ENCODE assay signal across 27 cellular contexts in the genomic region with DNA sequence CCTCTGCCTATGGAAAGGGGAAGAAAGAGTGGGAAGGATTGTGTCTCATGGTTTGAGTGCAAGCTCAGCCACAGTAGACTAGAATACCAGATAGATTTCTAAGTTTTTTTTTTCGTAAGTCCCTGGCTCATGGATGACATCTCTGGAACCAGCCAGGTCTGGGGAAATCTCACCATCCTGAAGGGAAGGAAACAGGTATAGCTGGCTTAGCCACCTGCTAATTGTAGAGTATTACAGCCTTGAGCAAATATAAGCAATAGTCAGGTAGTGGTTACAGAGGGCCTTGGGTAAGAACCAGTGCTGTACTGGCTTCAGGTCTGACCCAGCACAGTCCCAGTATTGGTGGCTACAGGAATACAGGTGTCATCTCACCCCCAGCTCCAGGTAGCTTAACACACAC.
"Had no signal": no experiment of that assay in that cellular context is flagged by ENCODE, and none has a peak within 500 bp of the region (broad histone marks: within the 10 kb centered on the region; RNA-seq: fewer than 3 reads in every experiment).

No MANE protein-coding gene starts in this region.

- H3K4me1 Mint-ChIP-seq: immature natural killer cell; naive thymus-derived CD8-positive, alpha-beta T cell; nephron; neural crest cell; stimulated activated effector memory CD8-positive, alpha-beta T cell treated with anti-CD3 and anti-CD28 coated beads, Interleukin-12 subunit alpha, Interleukin-12 subunit beta, amount 100 ng/mL, for 72 hours had no signal

- H3K27me3 ChIP-seq: left lung, right atrium auricular region, right lobe of liver, suprapubic skin, tibial artery, upper lobe of left lung, vagina had no signal

- H3K27ac Mint-ChIP-seq: immature natural killer cell; naive thymus-derived CD8-positive, alpha-beta T cell; nephron; stimulated activated effector memory CD8-positive, alpha-beta T cell treated with anti-CD3 and anti-CD28 coated beads, Interleukin-12 subunit alpha, Interleukin-12 subunit beta, amount 100 ng/mL, for 72 hours; stimulated activated naive CD8-positive, alpha-beta T cell treated with anti-CD3 and anti-CD28 coated beads, Interleukin-15, Interleukin-2, amounts not matched to agents 100 ng/mL and 50 ng/mL, for 24 hours had no signal

- DNase-seq: hypothalamus; immature natural killer cell; kidney; left colon; left lung; lower lobe of right lung; mammary epithelial cell; mesenchymal stem cell; naive thymus-derived CD8-positive, alpha-beta T cell; nucleus accumbens; right lobe of liver; stimulated activated CD4-positive, alpha-beta T cell treated with anti-CD3 and anti-CD28 coated beads, Interleukin-12 subunit alpha, Interleukin-12 subunit beta, amount 100 ng/mL, for 4 hours; stimulated activated CD4-positive, alpha-beta T cell treated with anti-CD3 and anti-CD28 coated beads, Interleukin-15, amount 100 ng/mL, for 24 hours; stimulated activated CD4-positive, alpha-beta T cell treated with anti-CD3 and anti-CD28 coated beads, Interleukin-4, amount 100 ng/mL, for 24 hours; stimulated activated naive CD4-positive, alpha-beta T cell; tibial artery; upper lobe of left lung had no signal

- H3K36me3 Mint-ChIP-seq: naive thymus-derived CD8-positive, alpha-beta T cell; stimulated activated effector memory CD8-positive, alpha-beta T cell treated with anti-CD3 and anti-CD28 coated beads, Interleukin-12 subunit alpha, Interleukin-12 subunit beta, amount 100 ng/mL, for 72 hours had no signal

- H3K27ac ChIP-seq: left lung, lower lobe of right lung, parathyroid adenoma, right atrium auricular region, right lobe of liver, suprapubic skin, thoracic aorta, tibial artery, upper lobe of left lung, vagina had no signal

- H3K4me1 ChIP-seq: left lung, lower lobe of right lung, parathyroid adenoma, right atrium auricular region, right lobe of liver, suprapubic skin, tibial artery, upper lobe of left lung, vagina had no signal

- H3K9me3 ChIP-seq: lower lobe of right lung, right lobe of liver, suprapubic skin, thoracic aorta, upper lobe of left lung, vagina had no signal

- H3K27me3 Mint-ChIP-seq: naive thymus-derived CD8-positive, alpha-beta T cell; stimulated activated naive CD8-positive, alpha-beta T cell treated with anti-CD3 and anti-CD28 coated beads, Interleukin-15, Interleukin-2, amounts not matched to agents 100 ng/mL and 50 ng/mL, for 24 hours had no signal

- H3K36me3 ChIP-seq: left lung, lower lobe of right lung, right atrium auricular region, right lobe of liver, suprapubic skin, thoracic aorta, tibial artery, upper lobe of left lung, vagina had no signal

- H3K4me3 ChIP-seq: left lung, lower lobe of right lung, right atrium auricular region, right lobe of liver, smooth muscle cell, suprapubic skin, thoracic aorta, tibial artery, upper lobe of left lung, vagina had no signal

- H3K4me3 Mint-ChIP-seq: immature natural killer cell; naive thymus-derived CD8-positive, alpha-beta T cell; nephron; neural crest cell; stimulated activated effector memory CD8-positive, alpha-beta T cell treated with anti-CD3 and anti-CD28 coated beads, Interleukin-12 subunit alpha, Interleukin-12 subunit beta, amount 100 ng/mL, for 72 hours; stimulated activated naive CD8-positive, alpha-beta T cell treated with anti-CD3 and anti-CD28 coated beads, Interleukin-15, Interleukin-2, amounts not matched to agents 100 ng/mL and 50 ng/mL, for 24 hours had no signal
